ENCODE assay signal across 8 cellular contexts in the genomic region with DNA sequence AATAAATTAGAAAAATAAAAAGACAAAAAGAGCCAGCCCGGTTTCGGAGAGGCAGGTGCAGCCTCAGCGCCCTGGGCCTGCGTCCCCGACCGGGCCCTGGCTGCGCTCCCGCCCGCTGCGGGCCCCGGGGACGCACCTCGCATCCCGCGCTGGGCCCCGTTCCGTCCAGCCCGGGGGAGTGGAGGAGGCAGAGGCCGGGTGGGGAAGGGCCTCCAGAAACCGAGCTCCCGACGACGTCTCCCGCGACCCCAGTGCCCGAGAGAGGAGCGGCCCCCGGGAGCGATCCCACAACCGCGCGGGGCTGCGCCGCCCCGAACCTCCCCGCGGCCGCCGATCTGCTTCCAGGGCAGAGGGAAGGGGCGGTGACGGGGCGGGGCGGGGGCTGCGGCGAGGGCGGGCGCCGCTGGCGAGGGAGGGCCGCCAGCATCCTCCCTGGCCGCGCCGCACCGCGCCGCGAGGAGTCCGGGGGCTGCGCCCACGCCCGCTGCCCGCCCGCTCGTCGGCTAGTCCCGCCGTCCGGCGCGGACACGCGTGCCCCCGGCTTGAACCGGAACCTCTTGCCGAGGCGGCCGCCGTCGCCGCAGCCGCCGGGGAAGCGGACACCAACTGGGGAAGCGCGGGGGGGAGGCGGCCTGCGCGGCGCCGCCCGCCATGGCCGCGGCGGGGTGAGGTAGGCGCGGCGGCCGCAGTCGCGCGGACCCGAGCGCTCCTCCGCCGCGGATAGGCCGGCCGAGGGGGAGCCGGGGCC. TPM values are rescaled to one million over a fixed set of nuclear protein-coding genes. Genes with fewer than 3 reads are reported as not detected.
DNase-seq lines count a peak whose midpoint lies in the region; ATAC-seq and TF ChIP-seq lines count a peak whose summit lies in the region.

A gene (plus strand): TSS at position 426 of the 748 bp plus-strand sequence. CDS start 545 bp downstream, outside the sequence.

- peaks cover 6% of the 10 kb centered on the region for H3K36me3 Mint-ChIP-seq in progenitor cell of endocrine pancreas (ENCODE audit: insufficient read depth)

- H3K36me3 ChIP-seq in adipocyte (ENCODE audit: control insufficient read depth, insufficient read depth, low read length, severe bottlenecking) (no peaks in the 10 kb centered on the region), upper lobe of left lung (no peaks in the 10 kb centered on the region)

- peak within 1 kb of the TSS; percentile 89 to 92 (median 90) for H3K27ac ChIP-seq in upper lobe of left lung

- intact Hi-C loops in left cardiac atrium (cut with DNase I) = loop anchor here (10.0 kb wide), 2 partner anchors 119 to 229 kb away; no protein-coding TSS in a partner anchor

- H3K4me1 ChIP-seq in adipocyte (ENCODE audit: control insufficient read depth, insufficient read depth, low read length) = peaks cover 58% of the 10 kb centered on the region
- peaks cover 36 to 71% (median 53%) of the 10 kb centered on the region in 4 donors for H3K4me1 ChIP-seq in upper lobe of left lung

- H3K9me3 Mint-ChIP-seq in progenitor cell of endocrine pancreas (ENCODE audit: low read depth) = no peaks in the 10 kb centered on the region

- peak within 1 kb of the TSS; percentile 94 for H3K27ac Mint-ChIP-seq in progenitor cell of endocrine pancreas

- WGBS in upper lobe of left lung, 2 donors = 1% methylated on average over 18 to 20 of the region's 109 CpGs

- H3K27me3 ChIP-seq in adipocyte (replicated peaks; ENCODE audit: control insufficient read depth, insufficient read depth, low read length) (no peaks in the 10 kb centered on the region), upper lobe of left lung (no peaks in the 10 kb centered on the region)

- ATAC-seq in GM21529 (IDR thresholded peaks at IDR 0.05; ENCODE audit: unreplicated experiment) (peak; percentile 55), left cardiac atrium (peak; percentile 93 to 95), upper lobe of left lung (ENCODE audit: low FRiP score in 2 of 2) (peak; percentile 86 to 94)

- TF ChIP-seq EP300 in Ishikawa (IDR thresholded peaks at IDR 0.05; ENCODE audit: borderline replicate concordance) = no peak
- no peak for TF ChIP-seq EP300 in upper lobe of left lung (IDR thresholded peaks at IDR 0.05)

- H3K9me3 ChIP-seq in adipocyte (ENCODE audit: control insufficient read depth, low read length) = no peaks in the 10 kb centered on the region
- H3K9me3 ChIP-seq in upper lobe of left lung = no peaks in the 10 kb centered on the region

- H3K4me1 Mint-ChIP-seq in progenitor cell of endocrine pancreas (ENCODE audit: low read depth) = peaks cover 27% of the 10 kb centered on the region

- TF ChIP-seq RAD21 in Ishikawa (IDR thresholded peaks at IDR 0.05; ENCODE audit: low read depth) = no peak; the same call in 1 of the 2 replicates

- DNase-seq in Daoy (ENCODE audit: low read depth) (peak; percentile 81), T-helper 1 cell (peak; percentile 61 to 76 (median 70)), adipocyte (ENCODE audit: low read depth) (peak; percentile 87), left cardiac atrium (peak; percentile 88), progenitor cell of endocrine pancreas (ENCODE audit: low spot score, unreplicated experiment) (peak; percentile 60), upper lobe of left lung (peak; percentile 81 to 97)

- no peak for TF ChIP-seq CTCF in progenitor cell of endocrine pancreas (IDR thresholded peaks at IDR 0.05; ENCODE audit: unreplicated experiment)
- peak in 1 of 6 experiments; percentile 12 for TF ChIP-seq CTCF in upper lobe of left lung (IDR thresholded peaks at IDR 0.05)

- H3K4me3 ChIP-seq in adipocyte (ENCODE audit: low read length) (peak within 1 kb of the TSS; percentile 91), upper lobe of left lung (peak within 1 kb of the TSS; percentile 77 to 99 (median 94))

- TF ChIP-seq POLR2A in upper lobe of left lung (IDR thresholded peaks at IDR 0.05) = peak in 3 of 4 donors; percentile 60 to 84 (median 62)

- peak within 1 kb of the TSS; percentile 90 for H3K4me3 Mint-ChIP-seq in progenitor cell of endocrine pancreas (ENCODE audit: low read depth)

- H3K9ac ChIP-seq in adipocyte (ENCODE audit: low read length) = peak within 1 kb of the TSS; percentile 94

- no peaks in the 10 kb centered on the region for H3K27me3 Mint-ChIP-seq in progenitor cell of endocrine pancreas

TF ChIP-seq in Ishikawa, 13 proteins besides CTCF, POLR2A, EP300 and RAD21:
- no peak for TF ChIP-seq CREB1 (IDR thresholded peaks at IDR 0.05; ENCODE audit: low read depth)
- TF ChIP-seq CEBPB (IDR thresholded peaks at IDR 0.05) = no peak
- TF ChIP-seq, protein P1, sequence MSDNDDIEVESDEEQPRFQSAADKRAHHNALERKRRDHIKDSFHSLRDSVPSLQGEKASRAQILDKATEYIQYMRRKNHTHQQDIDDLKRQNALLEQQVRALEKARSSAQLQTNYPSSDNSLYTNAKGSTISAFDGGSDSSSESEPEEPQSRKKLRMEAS (IDR thresholded peaks at IDR 0.05) = no peak; the same call in 1 of the 2 replicates
- TF ChIP-seq TAF1 (IDR thresholded peaks at IDR 0.05; ENCODE audit: low read depth) = peak; percentile 66
- TF ChIP-seq YY1 (IDR thresholded peaks at IDR 0.05; ENCODE audit: low read depth) = peak; percentile 48; the same call in 1 of the 2 replicates
- TF ChIP-seq NFIC (IDR thresholded peaks at IDR 0.05) = no peak
- peak; percentile 62 for TF ChIP-seq EGR1 (IDR thresholded peaks at IDR 0.05)
- no peak; the same call in 1 of the 2 replicates for TF ChIP-seq TCF12 (IDR thresholded peaks at IDR 0.05; ENCODE audit: low read depth)
- no peak; the same call in 1 of the 2 replicates for TF ChIP-seq ZBTB7A (IDR thresholded peaks at IDR 0.05; ENCODE audit: low read depth)
- TF ChIP-seq TEAD4 (IDR thresholded peaks at IDR 0.05) = no peak

RNA-seq across cellular contexts. Expression of the gene that starts here (rescaled TPM):
- total RNA-seq in Daoy (2014; rRNA removed; shearing (Covaris generic)) = 26.9 and 40.1 TPM in 2 replicates
- total RNA-seq in left cardiac atrium (10 to 100 TPM; 59.3 to 76.5 TPM), progenitor cell of endocrine pancreas (59.4 and 60.7 TPM in 2 replicates), upper lobe of left lung (10 to 100 TPM; 22.0 to 80.8 (median 52.5) TPM)

Comparison
In these comparisons a context has a peak if more than half of its experiments do, and no peak if none do; other contexts are left out.
1. Peak in every context shown above with its lines: DNase-seq, ATAC-seq, H3K4me3 ChIP-seq and H3K27ac ChIP-seq.